In the genomic region with DNA sequence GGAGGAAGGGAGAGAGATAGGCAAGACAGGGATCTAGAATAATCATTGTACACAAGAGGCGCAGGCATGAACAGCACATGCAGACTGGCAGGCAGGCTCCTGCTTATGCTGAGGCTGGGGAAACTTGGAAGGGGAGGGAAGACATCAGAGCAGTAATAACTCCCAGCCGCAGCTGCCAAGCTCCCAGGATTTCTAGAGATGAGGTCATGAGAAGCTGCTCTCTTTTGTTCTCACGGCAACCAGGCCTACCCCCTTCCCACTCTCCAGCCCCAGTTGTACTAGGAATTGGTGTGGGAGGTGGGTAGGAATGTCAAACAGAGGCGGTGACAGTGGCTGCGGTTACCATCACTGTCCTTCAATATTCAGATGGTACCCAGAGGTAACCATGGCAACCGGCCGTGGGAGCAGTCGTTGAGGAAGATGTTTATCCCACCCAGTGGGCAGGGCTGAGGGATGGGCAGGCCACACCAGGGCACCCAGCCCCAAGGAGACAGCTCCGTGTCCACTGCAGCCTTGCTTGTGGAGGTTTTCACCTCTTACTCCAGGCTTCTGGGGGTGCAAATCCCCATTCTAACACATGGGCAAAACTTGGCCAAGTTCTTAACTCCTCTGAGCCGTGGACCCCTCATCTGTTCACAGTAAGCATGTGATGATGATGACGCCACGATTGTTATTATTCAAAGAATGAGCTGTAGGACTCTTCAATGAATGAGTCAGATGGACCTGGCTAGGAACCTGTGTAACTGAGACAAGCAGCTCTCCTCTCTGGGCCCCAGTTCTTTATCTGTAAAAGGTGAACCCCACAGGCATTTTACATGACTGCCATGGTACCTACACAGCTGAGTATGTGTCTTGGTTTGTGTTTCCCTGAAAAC, we compare ENCODE assay signal across 12 cellular contexts.
A peak's percentile ranks its signal among the peaks of the same experiment; 100 is the strongest.
DNase-seq lines count a peak whose midpoint lies in the region; ATAC-seq, FAIRE-seq and TF ChIP-seq lines count a peak whose summit lies in the region.
"Had no signal": no experiment of that assay in that cellular context is flagged by ENCODE, and none has a peak within 500 bp of the region (broad histone marks: within the 10 kb centered on the region; RNA-seq: fewer than 3 reads in every experiment).

No MANE protein-coding gene starts in this region.

- peak; percentile 18; the same call in 2 of the 3 replicates for ATAC-seq in HepG2
- ATAC-seq in naive thymus-derived CD4-positive, alpha-beta T cell, result no peak
- ATAC-seq: gastroesophageal sphincter; stimulated activated effector memory CD8-positive, alpha-beta T cell treated with anti-CD3 and anti-CD28 coated beads, Interleukin-12 subunit alpha, Interleukin-12 subunit beta, amount 100 ng/mL, for 72 hours had no signal

- CTCF ChIA-PET in HepG2 (lab: Yijun Ruan, JAX; ENCODE audit: low intra/inter-chr PET ratio, low total read pairs), result no interaction called here
- CTCF ChIA-PET in naive thymus-derived CD4-positive, alpha-beta T cell (lab: Charles Lee), result interaction anchor here (0.6 kb wide), 1 partner anchor 1219 kb away, joined by 3 read pairs; no protein-coding TSS in a partner anchor

- H3K27ac Mint-ChIP-seq in naive thymus-derived CD4-positive, alpha-beta T cell, result no peak overlapping the region
- H3K27ac Mint-ChIP-seq: activated naive CD8-positive, alpha-beta T cell treated with anti-CD3 and anti-CD28 coated beads, Interleukin-2, amount 10 ng/mL, durations not matched to agents 7 days and 5 days; memory B cell; stimulated activated effector memory CD8-positive, alpha-beta T cell treated with anti-CD3 and anti-CD28 coated beads, Interleukin-12 subunit alpha, Interleukin-12 subunit beta, amount 100 ng/mL, for 72 hours had no signal

- in situ Hi-C loops in astrocyte of the spinal cord (cut with HindIII; ENCODE audit: low sequenced_read_pairs), result no loop called here
- in situ Hi-C loops in HepG2 (cut with HindIII; ENCODE audit: extremely low pct_ligation_motif_present, low pct_unique_long_range_greater_than_20kb), result no loop called here

- H3K79me2 ChIP-seq in HepG2 (ENCODE audit: insufficient read depth, low read length), result no peaks in the 10 kb centered on the region

- no peaks in the 10 kb centered on the region; a peak in 1 of 5 replicates for H3K27me3 ChIP-seq in HepG2 (ENCODE audit: control insufficient read depth in 1 of 2, insufficient read depth in 2 of 2, low read length in 2 of 2)
- no peaks in the 10 kb centered on the region for H3K27me3 ChIP-seq in naive thymus-derived CD4-positive, alpha-beta T cell (ENCODE audit: control insufficient read depth in 2 of 2, insufficient read depth in 2 of 2, low read length in 2 of 2)
- H3K27me3 ChIP-seq: gastroesophageal sphincter had no signal

- H3K36me3 ChIP-seq in HepG2 (replicated peaks in 1 of 2; ENCODE audit: control insufficient read depth in 1 of 2, insufficient read depth in 2 of 2, low read length in 2 of 2), result no peaks in the 10 kb centered on the region
- no peaks in the 10 kb centered on the region for H3K36me3 ChIP-seq in naive thymus-derived CD4-positive, alpha-beta T cell (ENCODE audit: control insufficient read depth in 2 of 3, insufficient read depth in 3 of 3, low read length in 3 of 3)
- H3K36me3 ChIP-seq: gastroesophageal sphincter had no signal

- no peak for TF ChIP-seq EP300 in HepG2 (IDR thresholded peaks at IDR 0.05; ENCODE audit: low read depth in 2 of 2, low read length in 2 of 2)
- TF ChIP-seq EP300 in HepG2 (CRISPR knock-in tag; IDR thresholded peaks at IDR 0.05; ENCODE audit: borderline replicate concordance), result no peak

- peaks cover 5 to 28% (median 8%) of the 10 kb centered on the region in 7 donors for H3K4me1 Mint-ChIP-seq in naive thymus-derived CD4-positive, alpha-beta T cell

- no peak overlapping the region for H3K9ac ChIP-seq in HepG2 (ENCODE audit: insufficient read depth, low read depth, low read length)

- H3K27ac ChIP-seq in HepG2 (ENCODE audit: extremely low read length, insufficient read depth, low read length), result no peak overlapping the region
- no peak overlapping the region for H3K27ac ChIP-seq in naive thymus-derived CD4-positive, alpha-beta T cell (ENCODE audit: low read depth, low read length)
- H3K27ac ChIP-seq: gastroesophageal sphincter had no signal

- peaks cover 0 to 9% (median 0%) of the 10 kb centered on the region in 11 donors for H3K9me3 Mint-ChIP-seq in naive thymus-derived CD4-positive, alpha-beta T cell

- POLR2A ChIA-PET in HepG2 (lab: Yijun Ruan, JAX), result interaction anchor here (1.8 kb wide), 1 partner anchor 10 kb away, joined by 9 read pairs; no protein-coding TSS in a partner anchor
- POLR2A ChIA-PET in naive thymus-derived CD4-positive, alpha-beta T cell (lab: Charles Lee), result no interaction called here

- H2AFZ ChIP-seq in HepG2 (ENCODE audit: low read length), result no peak overlapping the region

- no peaks in the 10 kb centered on the region for H3K9me3 ChIP-seq in HepG2 (ENCODE audit: low read length)
- no peaks in the 10 kb centered on the region for H3K9me3 ChIP-seq in naive thymus-derived CD4-positive, alpha-beta T cell (ENCODE audit: control insufficient read depth in 2 of 3, low read length in 3 of 3)
- H3K9me3 ChIP-seq: gastroesophageal sphincter had no signal

- H3K4me3 ChIP-seq in astrocyte of the spinal cord (ENCODE audit: low read depth, low read length) (no peak overlapping the region), HepG2 (replicated peaks in 1 of 3; ENCODE audit: insufficient read depth in 1 of 3, low read depth in 2 of 3, low read length in 3 of 3) (no peak overlapping the region)
- H3K4me3 ChIP-seq in naive thymus-derived CD4-positive, alpha-beta T cell (ENCODE audit: low read length), result no peak overlapping the region
- H3K4me3 ChIP-seq: gastroesophageal sphincter had no signal

- H3K4me2 ChIP-seq in HepG2 (ENCODE audit: low read depth, low read length), result peak overlapping the region; percentile 60; the same call in 1 of the 2 replicates

- no peak for TF ChIP-seq CTCF in astrocyte of the spinal cord (IDR thresholded peaks at IDR 0.05; ENCODE audit: low read depth, low read length)
- TF ChIP-seq CTCF in HepG2 (CRISPR knock-in tag; IDR thresholded peaks at IDR 0.05), result no peak

- H3K4me1 ChIP-seq in HepG2 (ENCODE audit: insufficient read depth, low read length), result peaks cover 59% of the 10 kb centered on the region
- H3K4me1 ChIP-seq in naive thymus-derived CD4-positive, alpha-beta T cell (ENCODE audit: control insufficient read depth in 2 of 2, insufficient read depth in 2 of 2, low read length in 2 of 2), result peaks cover 0 to 6% of the 10 kb centered on the region in 2 donors

- H3K36me3 Mint-ChIP-seq in naive thymus-derived CD4-positive, alpha-beta T cell, result peaks cover 0 to 8% (median 0%) of the 10 kb centered on the region in 5 donors
- H3K36me3 Mint-ChIP-seq: stimulated activated effector memory CD8-positive, alpha-beta T cell treated with anti-CD3 and anti-CD28 coated beads, Interleukin-12 subunit alpha, Interleukin-12 subunit beta, amount 100 ng/mL, for 72 hours had no signal

- peak; percentile 79 for DNase-seq in AG20443 (ENCODE audit: low spot score)
- peak; percentile 70 for DNase-seq in GM04503 (ENCODE audit: low read depth)
- peak; percentile 68 for DNase-seq in astrocyte of the spinal cord (ENCODE audit: low read depth, low spot score)
- DNase-seq in HepG2 (ENCODE audit: low spot score), result no peak
- DNase-seq in activated effector memory CD4-positive, alpha-beta T cell treated with Interleukin-2 at 50 U/mL for 16 hours, result no peak
- no peak for DNase-seq in cerebellar cortex (ENCODE audit: low spot score)
- DNase-seq in NCI-H1694 treated with DMSO at 0.1 percent for 48 hours (lab: John Stamatoyannopoulos, UW), result no peak
- no peak for DNase-seq in naive thymus-derived CD4-positive, alpha-beta T cell
- DNase-seq: activated naive CD8-positive, alpha-beta T cell treated with anti-CD3 and anti-CD28 coated beads, Interleukin-2, amount 10 ng/mL, durations not matched to agents 7 days and 5 days had no signal

- intact Hi-C loops in HepG2 (cut with micrococcal nuclease; ENCODE audit: unreplicated experiment), result no loop called here
- intact Hi-C loops in naive thymus-derived CD4-positive, alpha-beta T cell (cut with micrococcal nuclease), result no loop called here

- TF ChIP-seq POLR2A in HepG2 (IDR thresholded peaks at IDR 0.05; ENCODE audit: insufficient read depth in 1 of 2, low read depth in 2 of 2, low read length in 2 of 2), result no peak

- FAIRE-seq in HepG2 (lab: Jason Lieb, UNC), result no peak

- H4K20me1 ChIP-seq in HepG2 (ENCODE audit: insufficient read depth, low read length), result no peaks in the 10 kb centered on the region

- TF ChIP-seq RAD21 in HepG2 (CRISPR knock-in tag; IDR thresholded peaks at IDR 0.05), result no peak

- BruUV-seq in HepG2 (replicated peaks; lab: Mats Ljungman, UMichigan), result no TSS peak

- peaks cover 0 to 9% (median 0%) of the 10 kb centered on the region in 5 donors for H3K27me3 Mint-ChIP-seq in naive thymus-derived CD4-positive, alpha-beta T cell
- H3K27me3 Mint-ChIP-seq: activated naive CD8-positive, alpha-beta T cell treated with anti-CD3 and anti-CD28 coated beads, Interleukin-2, amount 10 ng/mL, durations not matched to agents 7 days and 5 days had no signal

- no peak overlapping the region for H3K4me3 Mint-ChIP-seq in naive thymus-derived CD4-positive, alpha-beta T cell
- H3K4me3 Mint-ChIP-seq: activated naive CD8-positive, alpha-beta T cell treated with anti-CD3 and anti-CD28 coated beads, Interleukin-2, amount 10 ng/mL, durations not matched to agents 7 days and 5 days; memory B cell; stimulated activated effector memory CD8-positive, alpha-beta T cell treated with anti-CD3 and anti-CD28 coated beads, Interleukin-12 subunit alpha, Interleukin-12 subunit beta, amount 100 ng/mL, for 72 hours had no signal

- WGBS in HepG2 (ENCODE audit: low lambda C conversion rate), result 36% methylated on average over 8 of the region's 12 CpGs

Comparison
In these comparisons a context has a peak if more than half of its experiments do, and no peak if none do; other contexts are left out.
1. DNase-seq: peak in AG20443 (single experiment), GM04503 (single experiment) and astrocyte of the spinal cord (single experiment); none in HepG2 (single experiment), activated effector memory CD4-positive, alpha-beta T cell treated with Interleukin-2 at 50 U/mL for 16 hours (single experiment), cerebellar cortex (single experiment), NCI-H1694 treated with DMSO at 0.1 percent for 48 hours (single experiment) and naive thymus-derived CD4-positive, alpha-beta T cell (0 of 9).